8 cellular contexts compared by ENCODE assay signal in the genomic region with DNA sequence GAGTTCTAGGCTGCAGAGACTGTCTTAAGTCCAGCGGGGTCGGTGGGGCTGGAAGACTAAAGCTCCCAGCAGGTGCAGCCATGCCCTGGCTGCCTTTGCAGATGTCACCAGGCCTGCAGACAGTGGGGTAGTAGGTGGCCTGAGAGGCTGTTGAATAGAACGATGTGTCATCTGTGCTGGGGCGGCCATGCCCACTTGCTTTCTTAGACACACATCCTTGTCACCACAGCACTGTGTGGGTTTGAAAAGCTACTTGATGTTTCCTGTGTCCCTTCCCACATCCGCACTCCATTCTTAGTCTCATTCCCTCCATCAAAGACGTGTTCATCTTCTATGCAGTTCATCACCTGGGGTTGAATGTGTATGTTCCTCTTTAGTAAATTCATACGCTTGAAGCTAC.
DNase-seq lines count a peak whose midpoint lies in the region; ATAC-seq and TF ChIP-seq lines count a peak whose summit lies in the region.

No MANE protein-coding gene starts in this region.

- no peak for TF ChIP-seq CTCF in adrenal gland (IDR thresholded peaks at IDR 0.05)
- no peak for TF ChIP-seq CTCF in natural killer cell (IDR thresholded peaks at IDR 0.05)
- TF ChIP-seq CTCF in thoracic aorta (IDR thresholded peaks at IDR 0.05): no peak

- H3K4me3 ChIP-seq in adrenal gland: no peak overlapping the region
- H3K4me3 ChIP-seq in thoracic aorta: no peak overlapping the region

- intact Hi-C loops in activated CD4-positive, alpha-beta T cell treated with anti-CD3 and anti-CD28 coated beads, Interleukin-2, amount 10 ng/mL, durations not matched to agents 24 days and 14 days (cut with micrococcal nuclease): no loop called here
- intact Hi-C loops in adrenal gland (cut with DNase I): no loop called here
- intact Hi-C loops in natural killer cell (cut with micrococcal nuclease): no loop called here

- peaks cover 17% of the 10 kb centered on the region for H3K4me1 Mint-ChIP-seq in activated CD4-positive, alpha-beta T cell treated with anti-CD3 and anti-CD28 coated beads, Interleukin-2, amount 10 ng/mL, durations not matched to agents 24 days and 14 days
- H3K4me1 Mint-ChIP-seq in natural killer cell: peaks cover 7 to 9% of the 10 kb centered on the region in 2 donors

- H3K27ac Mint-ChIP-seq in activated CD4-positive, alpha-beta T cell treated with anti-CD3 and anti-CD28 coated beads, Interleukin-2, amount 10 ng/mL, durations not matched to agents 24 days and 14 days: peak overlapping the region; percentile 88
- no peak overlapping the region for H3K27ac Mint-ChIP-seq in natural killer cell

- ATAC-seq in natural killer cell: peak; percentile 83 to 92 (median 83)
- no peak for ATAC-seq in thoracic aorta (ENCODE audit: insufficient number of reproducible peaks, low FRiP score, low read depth)
- ATAC-seq in HG02884 (IDR thresholded peaks at IDR 0.05; ENCODE audit: unreplicated experiment): no peak

- H3K36me3 ChIP-seq in adrenal gland (replicated peaks in 1 of 2) (no peaks in the 10 kb centered on the region), thoracic aorta (no peaks in the 10 kb centered on the region)

- TF ChIP-seq POLR2A in adrenal gland (IDR thresholded peaks at IDR 0.05): no peak

- H3K4me3 Mint-ChIP-seq in activated CD4-positive, alpha-beta T cell treated with anti-CD3 and anti-CD28 coated beads, Interleukin-2, amount 10 ng/mL, durations not matched to agents 24 days and 14 days: peak overlapping the region; percentile 64
- peak overlapping the region; percentile 18 for H3K4me3 Mint-ChIP-seq in natural killer cell

- peak; percentile 84 for DNase-seq in activated CD4-positive, alpha-beta T cell treated with anti-CD3 and anti-CD28 coated beads, Interleukin-2, amount 10 ng/mL, durations not matched to agents 24 days and 14 days
- DNase-seq in activated CD4-positive, alpha-beta T cell treated with anti-CD3 and anti-CD28 coated beads, Interleukin-2, amount 50 U/mL, for 1 hour: no peak
- DNase-seq in adrenal gland (no peak), natural killer cell (no peak), thoracic aorta (ENCODE audit: low spot score) (no peak), OCI-M2 (lab: John Stamatoyannopoulos, UW; ENCODE audit: unreplicated experiment) (no peak), GM19238 (ENCODE audit: insufficient read length, low spot score) (no peak)

- no peaks in the 10 kb centered on the region for H3K27me3 ChIP-seq in adrenal gland
- H3K27me3 ChIP-seq in thoracic aorta (replicated peaks; ENCODE audit: insufficient read depth): no peaks in the 10 kb centered on the region

- H3K27ac ChIP-seq in adrenal gland (peak overlapping the region; percentile 47 to 88 (median 80)), thoracic aorta (peak overlapping the region; percentile 77 to 80)

- H3K36me3 Mint-ChIP-seq in activated CD4-positive, alpha-beta T cell treated with anti-CD3 and anti-CD28 coated beads, Interleukin-2, amount 10 ng/mL, durations not matched to agents 24 days and 14 days (ENCODE audit: low read depth): peaks cover 2% of the 10 kb centered on the region
- no peaks in the 10 kb centered on the region for H3K36me3 Mint-ChIP-seq in natural killer cell

- peaks cover 5% of the 10 kb centered on the region for H3K9me3 Mint-ChIP-seq in activated CD4-positive, alpha-beta T cell treated with anti-CD3 and anti-CD28 coated beads, Interleukin-2, amount 10 ng/mL, durations not matched to agents 24 days and 14 days
- H3K9me3 Mint-ChIP-seq in natural killer cell: no peaks in the 10 kb centered on the region

- WGBS in adrenal gland, 4 donors: 75 to 85% (median 78%) methylated on average over 5 to 7 of the region's 7 CpGs

- H3K9me3 ChIP-seq in adrenal gland (replicated peaks in 1 of 3): peaks cover 0 to 5% (median 0%) of the 10 kb centered on the region in 3 donors
- H3K9me3 ChIP-seq in thoracic aorta: no peaks in the 10 kb centered on the region

- peaks cover 18 to 49% of the 10 kb centered on the region in 2 donors for H3K4me1 ChIP-seq in adrenal gland (replicated peaks in 1 of 2)
- peaks cover 29 to 44% of the 10 kb centered on the region in 2 donors for H3K4me1 ChIP-seq in thoracic aorta (ENCODE audit: control insufficient read depth in 1 of 2, low read depth in 2 of 2)

- no peaks in the 10 kb centered on the region for H3K27me3 Mint-ChIP-seq in activated CD4-positive, alpha-beta T cell treated with anti-CD3 and anti-CD28 coated beads, Interleukin-2, amount 10 ng/mL, durations not matched to agents 24 days and 14 days
- peaks cover 3 to 11% of the 10 kb centered on the region in 2 donors for H3K27me3 Mint-ChIP-seq in natural killer cell (ENCODE audit: low read depth in 2 of 2)

Comparison
In these comparisons a context has a peak if more than half of its experiments do, and no peak if none do; other contexts are left out.
1. ATAC-seq: peak in natural killer cell (3 of 3); none in thoracic aorta (single experiment) and HG02884 (single experiment).